Comparison of ENCODE assay signal across 15 cellular contexts in genomic region chr1:172902861-172903381, GRCh38.
A peak's percentile ranks its signal among the peaks of the same experiment; 100 is the strongest.
DNase-seq lines count a peak whose midpoint lies in the region; ATAC-seq, FAIRE-seq and TF ChIP-seq lines count a peak whose summit lies in the region.
"Had no signal": no experiment of that assay in that cellular context is flagged by ENCODE, and none has a peak within 500 bp of the region (broad histone marks: within the 10 kb centered on the region; RNA-seq: fewer than 3 reads in every experiment).

No MANE protein-coding gene starts in this region.

- peaks cover 4% of the 10 kb centered on the region for H3K9me3 Mint-ChIP-seq in astrocyte (ENCODE audit: unreplicated experiment)
- H3K9me3 Mint-ChIP-seq in progenitor cell of endocrine pancreas (ENCODE audit: low read depth): no peaks in the 10 kb centered on the region

- H3K36me3 Mint-ChIP-seq in astrocyte (ENCODE audit: low read depth, unreplicated experiment): no peaks in the 10 kb centered on the region
- no peaks in the 10 kb centered on the region for H3K36me3 Mint-ChIP-seq in progenitor cell of endocrine pancreas (ENCODE audit: insufficient read depth)

- H3K27me3 ChIP-seq in HCT116 (ENCODE audit: insufficient read depth, low read length) (no peaks in the 10 kb centered on the region), astrocyte (ENCODE audit: insufficient read depth, low read length) (no peaks in the 10 kb centered on the region), spleen (replicated peaks in 1 of 7) (no peaks in the 10 kb centered on the region)

- no peak for ATAC-seq in HCT116
- no peak for ATAC-seq in GM19035 (IDR thresholded peaks at IDR 0.05; ENCODE audit: unreplicated experiment)

- H3K27me3 Mint-ChIP-seq in astrocyte (ENCODE audit: low read depth, unreplicated experiment) (no peaks in the 10 kb centered on the region), progenitor cell of endocrine pancreas (no peaks in the 10 kb centered on the region)
- H3K27me3 Mint-ChIP-seq: CD8-positive, alpha-beta memory T cell had no signal

- H3K27ac ChIP-seq in HCT116 (ENCODE audit: low read depth, low read length) (peak overlapping the region; percentile 74), astrocyte (ENCODE audit: low read depth, low read length) (peak overlapping the region; percentile 94), spleen (no peak overlapping the region)
- H3K27ac ChIP-seq: KMS-11 had no signal

- H3K9me3 ChIP-seq in HCT116 (ENCODE audit: control insufficient read depth in 1 of 2, insufficient read depth in 1 of 2, low read depth in 1 of 2, low read length in 2 of 2) (no peaks in the 10 kb centered on the region), astrocyte (ENCODE audit: insufficient read depth, low read depth, low read length) (no peaks in the 10 kb centered on the region), spleen (peaks cover 0 to 4% (median 3%) of the 10 kb centered on the region in 8 donors)

- TF ChIP-seq CTCF in AG10803 (conservative IDR thresholded peaks at IDR 0.05; ENCODE audit: low read length): no peak
- no peak for TF ChIP-seq CTCF in HCT116 (IDR thresholded peaks at IDR 0.05 in 2 of 3, conservative IDR thresholded peaks at IDR 0.05 in 1 of 3; ENCODE audit: borderline replicate concordance in 1 of 3, insufficient read depth in 1 of 3, low read depth in 2 of 3, low read length in 2 of 3)
- no peak for TF ChIP-seq CTCF in astrocyte (IDR thresholded peaks at IDR 0.05; ENCODE audit: insufficient read depth, low read depth, low read length)
- TF ChIP-seq CTCF in progenitor cell of endocrine pancreas (IDR thresholded peaks at IDR 0.05; ENCODE audit: unreplicated experiment): no peak
- TF ChIP-seq CTCF in spleen (IDR thresholded peaks at IDR 0.05 in 8 of 11, conservative IDR thresholded peaks at IDR 0.05 in 3 of 11): no peak

- peaks cover 34% of the 10 kb centered on the region for H3K79me2 ChIP-seq in HCT116 (ENCODE audit: insufficient read depth, low read length)
- no peaks in the 10 kb centered on the region for H3K79me2 ChIP-seq in astrocyte (ENCODE audit: insufficient read depth, low read length)

- H3K4me3 ChIP-seq in AG10803 (ENCODE audit: low read length) (no peak overlapping the region), HCT116 (replicated peaks in 1 of 2; ENCODE audit: low read depth in 1 of 2, low read length in 2 of 2) (no peak overlapping the region), astrocyte (ENCODE audit: insufficient read depth, low read depth, low read length) (no peak overlapping the region), spleen (no peak overlapping the region)

- CTCF ChIA-PET in HCT116 (lab: Charles Lee): no interaction called here

- FAIRE-seq in astrocyte (lab: Jason Lieb, UNC): peak; percentile 84

- H3K4me3 Mint-ChIP-seq in astrocyte (ENCODE audit: unreplicated experiment) (no peak overlapping the region), progenitor cell of endocrine pancreas (ENCODE audit: low read depth) (no peak overlapping the region)
- H3K4me3 Mint-ChIP-seq: CD8-positive, alpha-beta memory T cell; T-helper 1 cell treated with Interleukin-12 subunit alpha and Interleukin-12 subunit beta and Interleukin-4 antibody, amounts not matched to agents 30 μg/mL and 1 μg/mL, for 36 hours had no signal

- H3K27ac Mint-ChIP-seq in astrocyte (ENCODE audit: unreplicated experiment) (peak overlapping the region; percentile 90), progenitor cell of endocrine pancreas (no peak overlapping the region)
- H3K27ac Mint-ChIP-seq: CD8-positive, alpha-beta memory T cell; T-helper 1 cell treated with Interleukin-12 subunit alpha and Interleukin-12 subunit beta and Interleukin-4 antibody, amounts not matched to agents 30 μg/mL and 1 μg/mL, for 36 hours had no signal

- peak overlapping the region; percentile 56; the same call in 1 of the 2 replicates for H3K9ac ChIP-seq in HCT116 (ENCODE audit: low read length)
- H3K9ac ChIP-seq in astrocyte (ENCODE audit: low read length): peak overlapping the region; percentile 39
- H3K9ac ChIP-seq: KMS-11 had no signal

- intact Hi-C loops in HCT116 (cut with micrococcal nuclease) (no loop called here), spleen (cut with DNase I; ENCODE audit: low total_unique reads) (no loop called here)

- DNase-seq in AG10803 (ENCODE audit: low read depth) (peak; percentile 95), HCT116 (ENCODE audit: low read depth, low spot score) (no peak), astrocyte (ENCODE audit: low read depth) (peak; percentile 90), glomerular visceral epithelial cell (ENCODE audit: extremely low spot score) (peak; percentile 18), progenitor cell of endocrine pancreas (ENCODE audit: low spot score, unreplicated experiment) (no peak), NCI-H2081 (lab: John Stamatoyannopoulos, UW) (no peak), spleen (no peak)
- DNase-seq: amygdala; CD8-positive, alpha-beta memory T cell; NCI-H2081 treated with DMSO at 0.1 percent for 48 hours; posterior cingulate gyrus; stimulated activated CD4-positive, alpha-beta T cell treated with anti-CD3 and anti-CD28 coated beads, Interleukin-2, amount 100 ng/mL, for 48 hours had no signal

- no peak overlapping the region for H2AFZ ChIP-seq in HCT116 (ENCODE audit: low read depth, low read length, poor library complexity, severe bottlenecking)
- no peak overlapping the region for H2AFZ ChIP-seq in astrocyte (ENCODE audit: low read depth, low read length)

- H3K4me2 ChIP-seq in HCT116 (ENCODE audit: low read length) (peak overlapping the region; percentile 40), astrocyte (ENCODE audit: low read length) (peak overlapping the region; percentile 14)
- H3K4me2 ChIP-seq: KMS-11 had no signal

- POLR2A ChIA-PET in HCT116 (lab: Charles Lee): interaction anchor here (0.9 to 1.2 kb wide), 2 partner anchors 8 to 30 kb away, joined by 3 read pairs; no protein-coding TSS in a partner anchor

- no peak for TF ChIP-seq POLR2A in HCT116 (IDR thresholded peaks at IDR 0.05; ENCODE audit: borderline replicate concordance, extremely low read depth, insufficient read depth, insufficient read length)
- TF ChIP-seq POLR2A in spleen (IDR thresholded peaks at IDR 0.05): no peak

- 76 to 88% (median 82%) methylated on average over 1 of the region's 1 CpG for WGBS in spleen, 5 donors

- BruUV-seq in HCT116 (replicated peaks; lab: Mats Ljungman, UMichigan): no TSS peak

- H3K4me1 ChIP-seq in HCT116 (ENCODE audit: control insufficient read depth in 1 of 2, insufficient read depth in 2 of 2, low read length in 2 of 2): peaks cover 72 to 90% of the 10 kb centered on the region in 2 experiments
- H3K4me1 ChIP-seq in astrocyte (ENCODE audit: insufficient read depth, low read length): peaks cover 64% of the 10 kb centered on the region
- peaks cover 0 to 38% (median 11%) of the 10 kb centered on the region in 6 donors for H3K4me1 ChIP-seq in spleen

- RAD21 ChIA-PET in HCT116 (lab: Charles Lee; ENCODE audit: low non-redundant PET in 1 of 2, low total read pairs in 2 of 2, uncharacterized antibody in 2 of 2, unreplicated experiment in 2 of 2): interaction anchor here in 1 of 2 experiments (1.0 kb wide), 1 partner anchor 15 kb away, joined by 3 read pairs; no protein-coding TSS in a partner anchor

- H4K20me1 ChIP-seq in HCT116 (ENCODE audit: insufficient read depth): no peaks in the 10 kb centered on the region
- no peaks in the 10 kb centered on the region for H4K20me1 ChIP-seq in astrocyte (ENCODE audit: insufficient read depth, low read length)

- H3K36me3 ChIP-seq in HCT116 (ENCODE audit: control insufficient read depth in 1 of 2, insufficient read depth in 2 of 2, low read length in 2 of 2): peaks cover 0 to 20% of the 10 kb centered on the region in 2 experiments; a peak in 2 of 4 replicates
- no peaks in the 10 kb centered on the region for H3K36me3 ChIP-seq in astrocyte (ENCODE audit: insufficient read depth, low read length)
- H3K36me3 ChIP-seq in spleen: no peaks in the 10 kb centered on the region

- H3K4me1 Mint-ChIP-seq in astrocyte (ENCODE audit: low read depth, unreplicated experiment) (peaks cover 69% of the 10 kb centered on the region), progenitor cell of endocrine pancreas (ENCODE audit: low read depth) (peaks cover 3% of the 10 kb centered on the region)

- H3K9me2 ChIP-seq in HCT116 (ENCODE audit: insufficient read depth): no peaks in the 10 kb centered on the region

- TF ChIP-seq RAD21 in HCT116 (IDR thresholded peaks at IDR 0.05; ENCODE audit: low read depth): no peak

TF ChIP-seq in HCT116, 20 proteins besides CTCF, POLR2A, EP300 and RAD21:
- TF ChIP-seq YY1 (IDR thresholded peaks at IDR 0.05; ENCODE audit: extremely low read depth, insufficient replicate concordance, low read depth, low read length): no peak
- no peak for TF ChIP-seq ZBTB33 (IDR thresholded peaks at IDR 0.05; ENCODE audit: extremely low read depth, insufficient replicate concordance, low read length)
- TF ChIP-seq ATF3 (IDR thresholded peaks at IDR 0.05): no peak
- 0 out of 2 replicates have a peak, but pooled peaks have one; percentile 34 for TF ChIP-seq SIN3A (IDR thresholded peaks at IDR 0.05; ENCODE audit: low read depth)
- TF ChIP-seq TCF7L2 (IDR thresholded peaks at IDR 0.05; ENCODE audit: borderline replicate concordance, extremely low read depth, insufficient read depth, insufficient read length): no peak
- TF ChIP-seq EGR1 (IDR thresholded peaks at IDR 0.05; ENCODE audit: low read depth): no peak
- TF ChIP-seq CBX3 (IDR thresholded peaks at IDR 0.05; ENCODE audit: low read depth): no peak
- no peak for TF ChIP-seq FOSL1 (IDR thresholded peaks at IDR 0.05; ENCODE audit: low read depth)

Comparison
In these comparisons a context has a peak if more than half of its experiments do, and no peak if none do; other contexts are left out.
1. DNase-seq: peak in AG10803 (single experiment), astrocyte (single experiment) and glomerular visceral epithelial cell (single experiment); none in HCT116 (single experiment), progenitor cell of endocrine pancreas (single experiment), NCI-H2081 (0 of 2) and spleen (single experiment).
2. H3K27ac ChIP-seq: peak in HCT116 (single experiment) and astrocyte (single experiment); none in spleen (0 of 8).